ENCODE assay signal across 1 cellular context in the genomic region with DNA sequence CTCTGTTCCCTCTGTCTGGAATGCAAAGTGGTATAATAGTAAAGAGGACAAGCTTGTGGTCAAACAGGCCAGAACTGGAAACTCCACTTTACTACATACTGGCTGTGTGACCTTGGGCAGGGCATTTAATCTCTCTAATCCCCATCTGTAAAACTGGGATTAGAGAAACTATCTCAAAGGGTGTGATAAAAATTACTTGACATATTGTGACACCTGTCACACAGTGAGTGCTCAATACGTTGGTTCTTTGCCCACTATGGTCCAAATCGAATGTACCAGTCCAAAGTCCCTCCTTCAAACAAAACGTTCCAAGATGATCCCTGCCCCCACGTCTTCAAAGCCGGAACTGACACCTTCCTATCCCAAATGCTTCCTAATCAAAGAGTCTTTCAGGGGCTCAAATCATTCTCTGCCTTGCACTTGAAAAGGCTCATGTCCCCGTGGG.
TF ChIP-seq lines count a peak whose summit lies in the region.

No MANE protein-coding gene starts in this region.

TF ChIP-seq in HepG2, 621 proteins besides CTCF, POLR2A, EP300 and RAD21 (continues in another document):
- TF ChIP-seq, protein P1, sequence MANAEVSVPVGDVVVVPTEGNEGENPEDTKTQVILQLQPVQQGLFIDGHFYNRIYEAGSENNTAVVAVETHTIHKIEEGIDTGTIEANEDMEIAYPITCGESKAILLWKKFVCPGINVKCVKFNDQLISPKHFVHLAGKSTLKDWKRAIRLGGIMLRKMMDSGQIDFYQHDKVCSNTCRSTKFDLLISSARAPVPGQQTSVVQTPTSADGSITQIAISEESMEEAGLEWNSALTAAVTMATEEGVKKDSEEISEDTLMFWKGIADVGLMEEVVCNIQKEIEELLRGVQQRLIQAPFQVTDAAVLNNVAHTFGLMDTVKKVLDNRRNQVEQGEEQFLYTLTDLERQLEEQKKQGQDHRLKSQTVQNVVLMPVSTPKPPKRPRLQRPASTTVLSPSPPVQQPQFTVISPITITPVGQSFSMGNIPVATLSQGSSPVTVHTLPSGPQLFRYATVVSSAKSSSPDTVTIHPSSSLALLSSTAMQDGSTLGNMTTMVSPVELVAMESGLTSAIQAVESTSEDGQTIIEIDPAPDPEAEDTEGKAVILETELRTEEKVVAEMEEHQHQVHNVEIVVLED (CRISPR knock-in tag; IDR thresholded peaks at IDR 0.05; ENCODE audit: borderline replicate concordance), result no peak; the same call in 1 of the 2 replicates
- TF ChIP-seq MZF1 (CRISPR knock-in tag; IDR thresholded peaks at IDR 0.05; ENCODE audit: borderline replicate concordance) (no peak), AKAP8 (CRISPR knock-in tag; IDR thresholded peaks at IDR 0.05) (no peak), IKZF4 (CRISPR knock-in tag; IDR thresholded peaks at IDR 0.05; ENCODE audit: borderline replicate concordance, low read depth, not compliant biosample characterization) (no peak), KMT2B (CRISPR knock-in tag; IDR thresholded peaks at IDR 0.05) (no peak), ARID2 (CRISPR knock-in tag; IDR thresholded peaks at IDR 0.05; ENCODE audit: borderline replicate concordance) (no peak), SAP130 (CRISPR knock-in tag; IDR thresholded peaks at IDR 0.05; ENCODE audit: low read depth) (no peak), HDAC1 (CRISPR knock-in tag; IDR thresholded peaks at IDR 0.05) (peak; percentile 46), ARNTL (CRISPR knock-in tag; IDR thresholded peaks at IDR 0.05) (peak; percentile 57; the same call in 1 of the 2 replicates), ZNF3 (CRISPR knock-in tag; IDR thresholded peaks at IDR 0.05) (no peak), NBN (conservative IDR thresholded peaks at IDR 0.05) (no peak), FOSL2 (CRISPR knock-in tag; IDR thresholded peaks at IDR 0.05) (0 out of 2 replicates have a peak, but pooled peaks have one; percentile 14), ZNF337 (CRISPR knock-in tag; IDR thresholded peaks at IDR 0.05; ENCODE audit: borderline replicate concordance, low read depth) (no peak), GFI1 (CRISPR knock-in tag; IDR thresholded peaks at IDR 0.05; ENCODE audit: borderline replicate concordance) (no peak), RFX1 (IDR thresholded peaks at IDR 0.05) (no peak), PHF8 (CRISPR knock-in tag; IDR thresholded peaks at IDR 0.05) (no peak), BRD4 (CRISPR knock-in tag; IDR thresholded peaks at IDR 0.05) (no peak), ZNF225 (CRISPR knock-in tag; IDR thresholded peaks at IDR 0.05) (no peak), NFE2L1 (CRISPR knock-in tag; IDR thresholded peaks at IDR 0.05; ENCODE audit: borderline replicate concordance) (no peak), HOXA7 (CRISPR knock-in tag; IDR thresholded peaks at IDR 0.05) (no peak), EHMT2 (IDR thresholded peaks at IDR 0.05; ENCODE audit: borderline replicate concordance, low read depth, low read length) (no peak), SUZ12 (IDR thresholded peaks at IDR 0.05; ENCODE audit: low read depth, low read length) (no peak), SP1 (IDR thresholded peaks at IDR 0.05) (no peak), SP1 (CRISPR knock-in tag; IDR thresholded peaks at IDR 0.05) (no peak), ZNF546 (CRISPR knock-in tag; conservative IDR thresholded peaks at IDR 0.05) (no peak), ZNF205 (CRISPR knock-in tag; IDR thresholded peaks at IDR 0.05) (peak; percentile 96), SRSF1 (optimal IDR thresholded peaks at IDR 0.05; ENCODE audit: low read depth, low read length) (no peak), SMYD3 (CRISPR knock-in tag; IDR thresholded peaks at IDR 0.05) (no peak), NCOA2 (CRISPR knock-in tag; IDR thresholded peaks at IDR 0.05) (peak; percentile 64), ZNF296 (CRISPR knock-in tag; conservative IDR thresholded peaks at IDR 0.05) (no peak), ZNF772 (CRISPR knock-in tag; IDR thresholded peaks at IDR 0.05) (no peak)
- TF ChIP-seq, protein P2, sequence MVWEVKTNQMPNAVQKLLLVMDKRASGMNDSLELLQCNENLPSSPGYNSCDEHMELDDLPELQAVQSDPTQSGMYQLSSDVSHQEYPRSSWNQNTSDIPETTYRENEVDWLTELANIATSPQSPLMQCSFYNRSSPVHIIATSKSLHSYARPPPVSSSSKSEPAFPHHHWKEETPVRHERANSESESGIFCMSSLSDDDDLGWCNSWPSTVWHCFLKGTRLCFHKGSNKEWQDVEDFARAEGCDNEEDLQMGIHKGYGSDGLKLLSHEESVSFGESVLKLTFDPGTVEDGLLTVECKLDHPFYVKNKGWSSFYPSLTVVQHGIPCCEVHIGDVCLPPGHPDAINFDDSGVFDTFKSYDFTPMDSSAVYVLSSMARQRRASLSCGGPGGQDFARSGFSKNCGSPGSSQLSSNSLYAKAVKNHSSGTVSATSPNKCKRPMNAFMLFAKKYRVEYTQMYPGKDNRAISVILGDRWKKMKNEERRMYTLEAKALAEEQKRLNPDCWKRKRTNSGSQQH (CRISPR knock-in tag; IDR thresholded peaks at IDR 0.05; ENCODE audit: low read depth), result no peak
- TF ChIP-seq, protein P3, sequence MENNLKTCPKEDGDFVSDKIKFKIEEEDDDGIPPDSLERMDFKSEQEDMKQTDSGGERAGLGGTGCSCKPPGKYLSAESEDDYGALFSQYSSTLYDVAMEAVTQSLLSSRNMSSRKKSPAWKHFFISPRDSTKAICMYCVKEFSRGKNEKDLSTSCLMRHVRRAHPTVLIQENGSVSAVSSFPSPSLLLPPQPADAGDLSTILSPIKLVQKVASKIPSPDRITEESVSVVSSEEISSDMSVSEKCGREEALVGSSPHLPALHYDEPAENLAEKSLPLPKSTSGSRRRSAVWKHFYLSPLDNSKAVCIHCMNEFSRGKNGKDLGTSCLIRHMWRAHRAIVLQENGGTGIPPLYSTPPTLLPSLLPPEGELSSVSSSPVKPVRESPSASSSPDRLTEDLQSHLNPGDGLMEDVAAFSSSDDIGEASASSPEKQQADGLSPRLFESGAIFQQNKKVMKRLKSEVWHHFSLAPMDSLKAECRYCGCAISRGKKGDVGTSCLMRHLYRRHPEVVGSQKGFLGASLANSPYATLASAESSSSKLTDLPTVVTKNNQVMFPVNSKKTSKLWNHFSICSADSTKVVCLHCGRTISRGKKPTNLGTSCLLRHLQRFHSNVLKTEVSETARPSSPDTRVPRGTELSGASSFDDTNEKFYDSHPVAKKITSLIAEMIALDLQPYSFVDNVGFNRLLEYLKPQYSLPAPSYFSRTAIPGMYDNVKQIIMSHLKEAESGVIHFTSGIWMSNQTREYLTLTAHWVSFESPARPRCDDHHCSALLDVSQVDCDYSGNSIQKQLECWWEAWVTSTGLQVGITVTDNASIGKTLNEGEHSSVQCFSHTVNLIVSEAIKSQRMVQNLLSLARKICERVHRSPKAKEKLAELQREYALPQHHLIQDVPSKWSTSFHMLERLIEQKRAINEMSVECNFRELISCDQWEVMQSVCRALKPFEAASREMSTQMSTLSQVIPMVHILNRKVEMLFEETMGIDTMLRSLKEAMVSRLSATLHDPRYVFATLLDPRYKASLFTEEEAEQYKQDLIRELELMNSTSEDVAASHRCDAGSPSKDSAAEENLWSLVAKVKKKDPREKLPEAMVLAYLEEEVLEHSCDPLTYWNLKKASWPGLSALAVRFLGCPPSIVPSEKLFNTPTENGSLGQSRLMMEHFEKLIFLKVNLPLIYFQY (CRISPR knock-in tag; IDR thresholded peaks at IDR 0.05; ENCODE audit: borderline replicate concordance), result peak; percentile 83
- TF ChIP-seq, protein P4, sequence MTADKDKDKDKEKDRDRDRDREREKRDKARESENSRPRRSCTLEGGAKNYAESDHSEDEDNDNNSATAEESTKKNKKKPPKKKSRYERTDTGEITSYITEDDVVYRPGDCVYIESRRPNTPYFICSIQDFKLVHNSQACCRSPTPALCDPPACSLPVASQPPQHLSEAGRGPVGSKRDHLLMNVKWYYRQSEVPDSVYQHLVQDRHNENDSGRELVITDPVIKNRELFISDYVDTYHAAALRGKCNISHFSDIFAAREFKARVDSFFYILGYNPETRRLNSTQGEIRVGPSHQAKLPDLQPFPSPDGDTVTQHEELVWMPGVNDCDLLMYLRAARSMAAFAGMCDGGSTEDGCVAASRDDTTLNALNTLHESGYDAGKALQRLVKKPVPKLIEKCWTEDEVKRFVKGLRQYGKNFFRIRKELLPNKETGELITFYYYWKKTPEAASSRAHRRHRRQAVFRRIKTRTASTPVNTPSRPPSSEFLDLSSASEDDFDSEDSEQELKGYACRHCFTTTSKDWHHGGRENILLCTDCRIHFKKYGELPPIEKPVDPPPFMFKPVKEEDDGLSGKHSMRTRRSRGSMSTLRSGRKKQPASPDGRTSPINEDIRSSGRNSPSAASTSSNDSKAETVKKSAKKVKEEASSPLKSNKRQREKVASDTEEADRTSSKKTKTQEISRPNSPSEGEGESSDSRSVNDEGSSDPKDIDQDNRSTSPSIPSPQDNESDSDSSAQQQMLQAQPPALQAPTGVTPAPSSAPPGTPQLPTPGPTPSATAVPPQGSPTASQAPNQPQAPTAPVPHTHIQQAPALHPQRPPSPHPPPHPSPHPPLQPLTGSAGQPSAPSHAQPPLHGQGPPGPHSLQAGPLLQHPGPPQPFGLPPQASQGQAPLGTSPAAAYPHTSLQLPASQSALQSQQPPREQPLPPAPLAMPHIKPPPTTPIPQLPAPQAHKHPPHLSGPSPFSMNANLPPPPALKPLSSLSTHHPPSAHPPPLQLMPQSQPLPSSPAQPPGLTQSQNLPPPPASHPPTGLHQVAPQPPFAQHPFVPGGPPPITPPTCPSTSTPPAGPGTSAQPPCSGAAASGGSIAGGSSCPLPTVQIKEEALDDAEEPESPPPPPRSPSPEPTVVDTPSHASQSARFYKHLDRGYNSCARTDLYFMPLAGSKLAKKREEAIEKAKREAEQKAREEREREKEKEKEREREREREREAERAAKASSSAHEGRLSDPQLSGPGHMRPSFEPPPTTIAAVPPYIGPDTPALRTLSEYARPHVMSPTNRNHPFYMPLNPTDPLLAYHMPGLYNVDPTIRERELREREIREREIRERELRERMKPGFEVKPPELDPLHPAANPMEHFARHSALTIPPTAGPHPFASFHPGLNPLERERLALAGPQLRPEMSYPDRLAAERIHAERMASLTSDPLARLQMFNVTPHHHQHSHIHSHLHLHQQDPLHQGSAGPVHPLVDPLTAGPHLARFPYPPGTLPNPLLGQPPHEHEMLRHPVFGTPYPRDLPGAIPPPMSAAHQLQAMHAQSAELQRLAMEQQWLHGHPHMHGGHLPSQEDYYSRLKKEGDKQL (CRISPR knock-in tag; IDR thresholded peaks at IDR 0.05; ENCODE audit: low read depth), result no peak
- TF ChIP-seq, protein P5, sequence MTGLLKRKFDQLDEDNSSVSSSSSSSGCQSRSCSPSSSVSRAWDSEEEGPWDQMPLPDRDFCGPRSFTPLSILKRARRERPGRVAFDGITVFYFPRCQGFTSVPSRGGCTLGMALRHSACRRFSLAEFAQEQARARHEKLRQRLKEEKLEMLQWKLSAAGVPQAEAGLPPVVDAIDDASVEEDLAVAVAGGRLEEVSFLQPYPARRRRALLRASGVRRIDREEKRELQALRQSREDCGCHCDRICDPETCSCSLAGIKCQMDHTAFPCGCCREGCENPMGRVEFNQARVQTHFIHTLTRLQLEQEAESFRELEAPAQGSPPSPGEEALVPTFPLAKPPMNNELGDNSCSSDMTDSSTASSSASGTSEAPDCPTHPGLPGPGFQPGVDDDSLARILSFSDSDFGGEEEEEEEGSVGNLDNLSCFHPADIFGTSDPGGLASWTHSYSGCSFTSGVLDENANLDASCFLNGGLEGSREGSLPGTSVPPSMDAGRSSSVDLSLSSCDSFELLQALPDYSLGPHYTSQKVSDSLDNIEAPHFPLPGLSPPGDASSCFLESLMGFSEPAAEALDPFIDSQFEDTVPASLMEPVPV (CRISPR knock-in tag; IDR thresholded peaks at IDR 0.05), result no peak
- TF ChIP-seq, protein P6, sequence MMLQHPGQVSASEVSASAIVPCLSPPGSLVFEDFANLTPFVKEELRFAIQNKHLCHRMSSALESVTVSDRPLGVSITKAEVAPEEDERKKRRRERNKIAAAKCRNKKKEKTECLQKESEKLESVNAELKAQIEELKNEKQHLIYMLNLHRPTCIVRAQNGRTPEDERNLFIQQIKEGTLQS (CRISPR knock-in tag; IDR thresholded peaks at IDR 0.05), result no peak
- TF ChIP-seq, protein P7, sequence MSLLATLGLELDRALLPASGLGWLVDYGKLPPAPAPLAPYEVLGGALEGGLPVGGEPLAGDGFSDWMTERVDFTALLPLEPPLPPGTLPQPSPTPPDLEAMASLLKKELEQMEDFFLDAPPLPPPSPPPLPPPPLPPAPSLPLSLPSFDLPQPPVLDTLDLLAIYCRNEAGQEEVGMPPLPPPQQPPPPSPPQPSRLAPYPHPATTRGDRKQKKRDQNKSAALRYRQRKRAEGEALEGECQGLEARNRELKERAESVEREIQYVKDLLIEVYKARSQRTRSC (CRISPR knock-in tag; IDR thresholded peaks at IDR 0.05; ENCODE audit: low read depth), result no peak
- TF ChIP-seq, protein P8, sequence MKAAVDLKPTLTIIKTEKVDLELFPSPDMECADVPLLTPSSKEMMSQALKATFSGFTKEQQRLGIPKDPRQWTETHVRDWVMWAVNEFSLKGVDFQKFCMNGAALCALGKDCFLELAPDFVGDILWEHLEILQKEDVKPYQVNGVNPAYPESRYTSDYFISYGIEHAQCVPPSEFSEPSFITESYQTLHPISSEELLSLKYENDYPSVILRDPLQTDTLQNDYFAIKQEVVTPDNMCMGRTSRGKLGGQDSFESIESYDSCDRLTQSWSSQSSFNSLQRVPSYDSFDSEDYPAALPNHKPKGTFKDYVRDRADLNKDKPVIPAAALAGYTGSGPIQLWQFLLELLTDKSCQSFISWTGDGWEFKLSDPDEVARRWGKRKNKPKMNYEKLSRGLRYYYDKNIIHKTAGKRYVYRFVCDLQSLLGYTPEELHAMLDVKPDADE (CRISPR knock-in tag; IDR thresholded peaks at IDR 0.05), result 0 out of 2 replicates have a peak, but pooled peaks have one; percentile 10
- TF ChIP-seq, protein P9, sequence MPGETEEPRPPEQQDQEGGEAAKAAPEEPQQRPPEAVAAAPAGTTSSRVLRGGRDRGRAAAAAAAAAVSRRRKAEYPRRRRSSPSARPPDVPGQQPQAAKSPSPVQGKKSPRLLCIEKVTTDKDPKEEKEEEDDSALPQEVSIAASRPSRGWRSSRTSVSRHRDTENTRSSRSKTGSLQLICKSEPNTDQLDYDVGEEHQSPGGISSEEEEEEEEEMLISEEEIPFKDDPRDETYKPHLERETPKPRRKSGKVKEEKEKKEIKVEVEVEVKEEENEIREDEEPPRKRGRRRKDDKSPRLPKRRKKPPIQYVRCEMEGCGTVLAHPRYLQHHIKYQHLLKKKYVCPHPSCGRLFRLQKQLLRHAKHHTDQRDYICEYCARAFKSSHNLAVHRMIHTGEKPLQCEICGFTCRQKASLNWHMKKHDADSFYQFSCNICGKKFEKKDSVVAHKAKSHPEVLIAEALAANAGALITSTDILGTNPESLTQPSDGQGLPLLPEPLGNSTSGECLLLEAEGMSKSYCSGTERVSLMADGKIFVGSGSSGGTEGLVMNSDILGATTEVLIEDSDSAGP (CRISPR knock-in tag; IDR thresholded peaks at IDR 0.05; ENCODE audit: borderline replicate concordance), result no peak
